Comparison of ENCODE assay signal across 9 cellular contexts in the genomic region with DNA sequence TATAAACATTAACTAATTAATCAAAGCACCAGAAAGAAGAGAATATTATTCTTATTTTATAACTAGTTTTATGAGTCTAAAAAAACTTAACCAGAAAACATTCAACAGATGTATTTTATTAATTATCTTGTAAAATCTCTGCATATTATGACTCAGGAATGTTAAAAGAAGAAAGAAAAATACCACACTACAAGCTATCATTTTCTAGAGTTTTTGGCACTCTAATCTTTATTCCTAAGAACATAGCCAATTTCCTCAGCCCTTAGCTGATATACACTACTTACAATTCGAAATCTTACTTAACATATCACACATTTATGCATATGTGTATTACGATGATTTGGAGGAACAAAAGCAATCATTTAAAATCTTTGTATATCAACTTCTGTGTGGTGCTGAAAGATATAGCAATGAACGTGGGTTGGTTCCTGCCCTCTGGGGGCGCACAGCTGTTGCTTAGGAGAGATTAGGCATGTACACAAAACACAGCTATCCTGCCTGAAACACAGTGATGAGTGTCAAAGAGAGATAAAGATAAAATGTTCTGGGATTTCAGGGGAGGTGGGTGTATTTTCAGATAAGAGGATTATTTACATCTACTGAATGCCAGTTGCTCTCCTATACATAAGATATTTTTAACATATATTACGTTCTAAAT.
DNase-seq lines count a peak whose midpoint lies in the region; ATAC-seq, FAIRE-seq and TF ChIP-seq lines count a peak whose summit lies in the region.
"Had no signal": no experiment of that assay in that cellular context is flagged by ENCODE, and none has a peak within 500 bp of the region (broad histone marks: within the 10 kb centered on the region; RNA-seq: fewer than 3 reads in every experiment).

No MANE protein-coding gene starts in this region.

- DNase-seq in ELF-1 (ENCODE audit: low read depth, low spot score), result peak; percentile 41
- peak; percentile 82 for DNase-seq in fibroblast of pulmonary artery (ENCODE audit: low read depth)
- DNase-seq in sciatic nerve (ENCODE audit: low spot score), result no peak
- DNase-seq in retina, result no peak
- DNase-seq in CD1c-positive myeloid dendritic cell (ENCODE audit: extremely low spot score), result no peak
- no peak for DNase-seq in frontal cortex (ENCODE audit: low spot score in 2 of 2)

- no peak for FAIRE-seq in frontal cortex (lab: Jason Lieb, UNC)
- FAIRE-seq: GM12878 had no signal

- ATAC-seq in sciatic nerve (peak; percentile 74), GM21529 (IDR thresholded peaks at IDR 0.05; ENCODE audit: unreplicated experiment) (no peak)
- ATAC-seq: GM12878 had no signal

- H3K27ac ChIP-seq in VCaP, result peak overlapping the region; percentile 1; the same call in 1 of the 2 replicates

- intact Hi-C loops in sciatic nerve (cut with DNase I), result no loop called here

- H3K4me3 ChIP-seq in fibroblast of pulmonary artery (replicated peaks; ENCODE audit: low read depth, low read length), result no peak overlapping the region
- H3K4me3 ChIP-seq: GM12878 had no signal

- TF ChIP-seq CTCF in VCaP (conservative IDR thresholded peaks at IDR 0.05), result peak; percentile 32; the same call in 1 of the 2 replicates
- TF ChIP-seq CTCF in fibroblast of pulmonary artery (IDR thresholded peaks at IDR 0.05; ENCODE audit: low read length, missing control alignments), result peak; percentile 45

Comparison
In these comparisons a context has a peak if more than half of its experiments do, and no peak if none do; other contexts are left out.
1. DNase-seq: peak in ELF-1 (single experiment) and fibroblast of pulmonary artery (single experiment); none in sciatic nerve (single experiment), retina (single experiment), CD1c-positive myeloid dendritic cell (single experiment) and frontal cortex (0 of 2).